ENCODE assay signal across 1 cellular context in genomic region chr10:77163670-77164348, GRCh38.
A peak's percentile ranks its signal among the peaks of the same experiment; 100 is the strongest.
TF ChIP-seq lines count a peak whose summit lies in the region.

No MANE protein-coding gene starts in this region.

TF ChIP-seq in HCT116, 20 proteins besides CTCF, POLR2A, EP300 and RAD21 (continued from another document):
- TF ChIP-seq SIN3A (IDR thresholded peaks at IDR 0.05; ENCODE audit: low read depth) (peak; percentile 59), TCF7L2 (IDR thresholded peaks at IDR 0.05; ENCODE audit: borderline replicate concordance, extremely low read depth, insufficient read depth, insufficient read length) (no peak), ELF1 (IDR thresholded peaks at IDR 0.05; ENCODE audit: borderline replicate concordance, low read depth) (no peak), CBX3 (IDR thresholded peaks at IDR 0.05; ENCODE audit: low read depth) (0 out of 2 replicates have a peak, but pooled peaks have one; percentile 6), POLR2AphosphoS5 (IDR thresholded peaks at IDR 0.05; ENCODE audit: low read depth, low read length) (no peak), CEBPB (IDR thresholded peaks at IDR 0.05; ENCODE audit: low read depth) (no peak), EZH2phosphoT487 (IDR thresholded peaks at IDR 0.05; ENCODE audit: borderline replicate concordance) (no peak), FOSL1 (IDR thresholded peaks at IDR 0.05; ENCODE audit: low read depth) (peak; percentile 73), JUND (IDR thresholded peaks at IDR 0.05) (peak; percentile 73), YY1 (IDR thresholded peaks at IDR 0.05; ENCODE audit: extremely low read depth, insufficient replicate concordance, low read depth, low read length) (no peak), ZNF274 (IDR thresholded peaks at IDR 0.05; ENCODE audit: low read depth, low read length) (no peak), SP1 (IDR thresholded peaks at IDR 0.05; ENCODE audit: low read depth) (peak; percentile 31; the same call in 1 of the 2 replicates), EGR1 (IDR thresholded peaks at IDR 0.05; ENCODE audit: low read depth) (no peak)
- TF ChIP-seq, protein P1, sequence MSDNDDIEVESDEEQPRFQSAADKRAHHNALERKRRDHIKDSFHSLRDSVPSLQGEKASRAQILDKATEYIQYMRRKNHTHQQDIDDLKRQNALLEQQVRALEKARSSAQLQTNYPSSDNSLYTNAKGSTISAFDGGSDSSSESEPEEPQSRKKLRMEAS (IDR thresholded peaks at IDR 0.05) = peak; percentile 42; the same call in 1 of the 2 replicates
- TF ChIP-seq, protein P2, sequence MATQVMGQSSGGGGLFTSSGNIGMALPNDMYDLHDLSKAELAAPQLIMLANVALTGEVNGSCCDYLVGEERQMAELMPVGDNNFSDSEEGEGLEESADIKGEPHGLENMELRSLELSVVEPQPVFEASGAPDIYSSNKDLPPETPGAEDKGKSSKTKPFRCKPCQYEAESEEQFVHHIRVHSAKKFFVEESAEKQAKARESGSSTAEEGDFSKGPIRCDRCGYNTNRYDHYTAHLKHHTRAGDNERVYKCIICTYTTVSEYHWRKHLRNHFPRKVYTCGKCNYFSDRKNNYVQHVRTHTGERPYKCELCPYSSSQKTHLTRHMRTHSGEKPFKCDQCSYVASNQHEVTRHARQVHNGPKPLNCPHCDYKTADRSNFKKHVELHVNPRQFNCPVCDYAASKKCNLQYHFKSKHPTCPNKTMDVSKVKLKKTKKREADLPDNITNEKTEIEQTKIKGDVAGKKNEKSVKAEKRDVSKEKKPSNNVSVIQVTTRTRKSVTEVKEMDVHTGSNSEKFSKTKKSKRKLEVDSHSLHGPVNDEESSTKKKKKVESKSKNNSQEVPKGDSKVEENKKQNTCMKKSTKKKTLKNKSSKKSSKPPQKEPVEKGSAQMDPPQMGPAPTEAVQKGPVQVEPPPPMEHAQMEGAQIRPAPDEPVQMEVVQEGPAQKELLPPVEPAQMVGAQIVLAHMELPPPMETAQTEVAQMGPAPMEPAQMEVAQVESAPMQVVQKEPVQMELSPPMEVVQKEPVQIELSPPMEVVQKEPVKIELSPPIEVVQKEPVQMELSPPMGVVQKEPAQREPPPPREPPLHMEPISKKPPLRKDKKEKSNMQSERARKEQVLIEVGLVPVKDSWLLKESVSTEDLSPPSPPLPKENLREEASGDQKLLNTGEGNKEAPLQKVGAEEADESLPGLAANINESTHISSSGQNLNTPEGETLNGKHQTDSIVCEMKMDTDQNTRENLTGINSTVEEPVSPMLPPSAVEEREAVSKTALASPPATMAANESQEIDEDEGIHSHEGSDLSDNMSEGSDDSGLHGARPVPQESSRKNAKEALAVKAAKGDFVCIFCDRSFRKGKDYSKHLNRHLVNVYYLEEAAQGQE (IDR thresholded peaks at IDR 0.05; ENCODE audit: low read depth) = no peak
